ENCODE assay signal across 8 cellular contexts in the genomic region with DNA sequence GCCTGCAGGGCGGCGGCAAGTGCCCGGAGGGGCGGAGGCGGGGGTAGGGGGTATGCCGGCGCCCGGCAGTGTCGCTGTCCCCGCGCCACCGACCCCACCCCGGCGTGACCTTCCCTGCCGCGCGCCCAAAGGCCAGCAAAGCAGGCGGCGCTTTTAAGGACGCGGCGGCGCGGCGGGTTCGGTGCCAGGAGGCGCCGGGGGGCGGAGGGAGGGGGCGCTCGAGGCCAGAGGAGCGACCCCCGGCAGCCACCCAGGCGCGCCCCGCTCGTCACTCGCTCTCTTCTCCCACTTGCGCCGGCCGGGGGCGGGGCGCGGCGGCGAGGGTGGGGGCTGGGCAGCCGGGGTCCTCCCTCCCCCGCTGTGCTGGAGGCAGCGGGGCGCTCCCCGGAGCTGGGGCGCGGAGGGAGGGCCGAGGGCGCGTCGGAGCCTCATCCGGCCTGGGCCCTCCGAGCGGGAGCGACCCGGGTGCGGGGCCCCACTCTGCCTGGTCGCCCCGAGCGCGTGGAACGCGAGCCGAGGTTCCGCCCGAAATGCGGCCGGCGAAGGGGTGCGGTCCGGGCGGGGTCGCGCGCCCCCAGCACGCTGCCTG. TPM values are rescaled to one million over a fixed set of nuclear protein-coding genes. Genes with fewer than 3 reads are reported as not detected.
DNase-seq lines count a peak whose midpoint lies in the region; ATAC-seq and TF ChIP-seq lines count a peak whose summit lies in the region.

No MANE protein-coding gene starts in this region.

- H3K36me3 Mint-ChIP-seq in Calu3 (ENCODE audit: insufficient read depth, unreplicated experiment), result peaks cover 10% of the 10 kb centered on the region
- H3K36me3 Mint-ChIP-seq in naive B cell, result no peaks in the 10 kb centered on the region

- peak overlapping the region; percentile 58 for H3K4me3 ChIP-seq in OCI-LY7 (ENCODE audit: low read depth, low read length, poor library complexity, severe bottlenecking)
- peak overlapping the region; percentile 67 for H3K4me3 ChIP-seq in epithelial cell of esophagus (ENCODE audit: low read length)

- H3K27me3 Mint-ChIP-seq in Calu3 (ENCODE audit: unreplicated experiment) (peaks cover 76% of the 10 kb centered on the region), naive B cell (peaks cover 19 to 67% (median 43%) of the 10 kb centered on the region in 3 donors)

- H3K79me2 ChIP-seq in OCI-LY7 (ENCODE audit: insufficient read depth, low read depth, low read length), result no peaks in the 10 kb centered on the region

- POLR2A ChIA-PET in OCI-LY7 (lab: Charles Lee), result no interaction called here

- no peaks in the 10 kb centered on the region for H3K4me1 Mint-ChIP-seq in Calu3 (ENCODE audit: low read depth, unreplicated experiment)
- H3K4me1 Mint-ChIP-seq in naive B cell, result peaks cover 0 to 6% (median 4%) of the 10 kb centered on the region in 3 donors

- ATAC-seq in naive B cell (ENCODE audit: low read depth in 2 of 2), result peak; percentile 45 to 61
- no peak for ATAC-seq in HG03460 (IDR thresholded peaks at IDR 0.05; ENCODE audit: unreplicated experiment)
- no peak for ATAC-seq in GM18505 (IDR thresholded peaks at IDR 0.05; ENCODE audit: unreplicated experiment)

- TF ChIP-seq POLR2A in GM18505 (IDR thresholded peaks at IDR 0.05; ENCODE audit: borderline replicate concordance, extremely low read depth, insufficient read depth, insufficient read length), result no peak

- H4K20me1 ChIP-seq in OCI-LY7 (ENCODE audit: insufficient read depth, low read length), result no peaks in the 10 kb centered on the region

- TF ChIP-seq CTCF in Calu3 (IDR thresholded peaks at IDR 0.05; ENCODE audit: unreplicated experiment), result no peak
- TF ChIP-seq CTCF in OCI-LY7 (conservative IDR thresholded peaks at IDR 0.05; ENCODE audit: low read length), result no peak
- TF ChIP-seq CTCF in epithelial cell of esophagus (IDR thresholded peaks at IDR 0.05; ENCODE audit: insufficient read depth, low read depth, low read length, missing control alignments), result no peak
- no peak for TF ChIP-seq CTCF in GM13977 (IDR thresholded peaks at IDR 0.05; ENCODE audit: extremely low read depth, insufficient read depth, missing control alignments)

- no peaks in the 10 kb centered on the region for H3K9me2 ChIP-seq in OCI-LY7 (ENCODE audit: insufficient read depth, low read length)

- no peaks in the 10 kb centered on the region for H3K9me3 ChIP-seq in OCI-LY7 (ENCODE audit: low read length)

- peak overlapping the region; percentile 55; the same call in 1 of the 2 replicates for H3K4me2 ChIP-seq in OCI-LY7 (ENCODE audit: low read length)

- H3K4me1 ChIP-seq in OCI-LY7 (ENCODE audit: insufficient read depth, low read length, poor library complexity, severe bottlenecking), result peaks cover 13% of the 10 kb centered on the region

- in situ Hi-C loops in GM13977 (cut with MboI; ENCODE audit: low pct_unique_long_range_greater_than_20kb, low sequenced_read_pairs, unreplicated experiment), result no loop called here

- H3K27ac Mint-ChIP-seq in Calu3 (ENCODE audit: unreplicated experiment) (no peak overlapping the region), naive B cell (peak overlapping the region in 3 of 6 donors; percentile 72 to 74 (median 74))

- intact Hi-C loops in Calu3 (cut with micrococcal nuclease; ENCODE audit: unreplicated experiment) (no loop called here), OCI-LY7 (cut with micrococcal nuclease; ENCODE audit: unreplicated experiment) (no loop called here)

- H3K4me3 Mint-ChIP-seq in Calu3 (ENCODE audit: low read depth, unreplicated experiment) (peak overlapping the region; percentile 56), naive B cell (peak overlapping the region; percentile 74 to 92 (median 84))

- BruUV-seq in Calu3 (replicated peaks; lab: Mats Ljungman, UMichigan) (no TSS peak), OCI-LY7 (replicated peaks; lab: Mats Ljungman, UMichigan) (no TSS peak)

- H2AFZ ChIP-seq in OCI-LY7 (ENCODE audit: low read length), result no peak overlapping the region

- H3K9me3 Mint-ChIP-seq in Calu3 (ENCODE audit: low read depth, unreplicated experiment) (no peaks in the 10 kb centered on the region), naive B cell (no peaks in the 10 kb centered on the region)

- CTCF ChIA-PET in Calu3 (lab: Charles Lee), result no interaction called here
- CTCF ChIA-PET in OCI-LY7 (lab: Charles Lee; ENCODE audit: unreplicated experiment), result no interaction called here

- H3K27ac ChIP-seq in OCI-LY7 (ENCODE audit: low read depth, low read length, poor library complexity, severe bottlenecking), result no peak overlapping the region

- DNase-seq in Calu3 (no peak), OCI-LY7 (ENCODE audit: low spot score) (no peak), epithelial cell of esophagus (ENCODE audit: low read depth) (no peak), naive B cell (no peak), GM13977 (ENCODE audit: low spot score) (no peak), GDM1 (lab: John Stamatoyannopoulos, UW) (no peak)

- H3K36me3 ChIP-seq in OCI-LY7 (ENCODE audit: insufficient read depth, low read length), result peaks cover 4% of the 10 kb centered on the region; the same call in 1 of the 2 replicates

RNA-seq across cellular contexts. Expression of a gene that starts 8.5 kb away (rescaled TPM):
- total RNA-seq in Calu3 (2022) (0.17 and 0.27 TPM in 2 replicates), OCI-LY7 (2022) (5.5 and 5.7 TPM in 2 replicates)
- 1.4 and 5.2 TPM in 2 replicates for total RNA-seq in OCI-LY7 (2014; rRNA removed; shearing (Covaris generic))
- polyA plus RNA-seq in naive B cell (ENCODE audit: low read depth in 6 of 6), result under 1 TPM in 1 of 6 donors, not detected in 5; 0.07 TPM

Comparison
In these comparisons a context has a peak if more than half of its experiments do, and no peak if none do; other contexts are left out.
1. ATAC-seq: peak in naive B cell (2 of 2); none in HG03460 (single experiment) and GM18505 (single experiment).